ENCODE assay signal across 1 cellular context in genomic region chr10:92756233-92757065, GRCh38.
A peak's percentile ranks its signal among the peaks of the same experiment; 100 is the strongest.
TF ChIP-seq lines count a peak whose summit lies in the region.

No MANE protein-coding gene starts in this region.

TF ChIP-seq in K562, 482 proteins besides CTCF, POLR2A, EP300 and RAD21 (continued from another document and continues in another):
- TF ChIP-seq ZNF655 (CRISPR knock-in tag; IDR thresholded peaks at IDR 0.05): no peak
- no peak for TF ChIP-seq ZNF511 (CRISPR knock-in tag; IDR thresholded peaks at IDR 0.05)
- no peak for TF ChIP-seq POLR2AphosphoS2 (IDR thresholded peaks at IDR 0.05; ENCODE audit: low read length)
- TF ChIP-seq ETS1 (conservative IDR thresholded peaks at IDR 0.05; ENCODE audit: control insufficient read depth, low read depth, low read length): 0 out of 2 replicates have a peak, but pooled peaks have one; percentile 38
- no peak for TF ChIP-seq IRF2 (CRISPR knock-in tag; IDR thresholded peaks at IDR 0.05)
- TF ChIP-seq KLF6 (CRISPR knock-in tag; IDR thresholded peaks at IDR 0.05; ENCODE audit: borderline replicate concordance): no peak
- peak; percentile 97 to 98 for TF ChIP-seq ARNT (IDR thresholded peaks at IDR 0.05)
- no peak for TF ChIP-seq KDM2B (CRISPR knock-in tag; IDR thresholded peaks at IDR 0.05)
- TF ChIP-seq HINFP (tag; conservative IDR thresholded peaks at IDR 0.05; ENCODE audit: low read depth): no peak
- no peak for TF ChIP-seq ZNF740 (CRISPR knock-in tag; IDR thresholded peaks at IDR 0.05)
- no peak for TF ChIP-seq ZNF740 (tag; IDR thresholded peaks at IDR 0.05)
- TF ChIP-seq YBX1 (IDR thresholded peaks at IDR 0.05): no peak
- TF ChIP-seq ZNF589 (CRISPR knock-in tag; IDR thresholded peaks at IDR 0.05; ENCODE audit: low read depth): peak; percentile 84
- TF ChIP-seq ZNF77 (CRISPR knock-in tag; IDR thresholded peaks at IDR 0.05): no peak
- no peak for TF ChIP-seq NELFE (IDR thresholded peaks at IDR 0.05; ENCODE audit: insufficient read depth, insufficient read length)
- TF ChIP-seq MGA (IDR thresholded peaks at IDR 0.05): 0 out of 2 replicates have a peak, but pooled peaks have one; percentile 0
- TF ChIP-seq ELF2 (CRISPR knock-in tag; IDR thresholded peaks at IDR 0.05): no peak
- no peak for TF ChIP-seq NCOA6 (IDR thresholded peaks at IDR 0.05)
- peak; percentile 97 for TF ChIP-seq GATA2 (CRISPR knock-in tag; IDR thresholded peaks at IDR 0.05)
- no peak for TF ChIP-seq ZNF551 (CRISPR knock-in tag; IDR thresholded peaks at IDR 0.05)
- TF ChIP-seq HLTF (IDR thresholded peaks at IDR 0.05): peak; percentile 84; the same call in 1 of the 2 replicates
- no peak for TF ChIP-seq GTF2F1 (IDR thresholded peaks at IDR 0.05; ENCODE audit: low read depth, low read length)
- TF ChIP-seq MEIS2 (IDR thresholded peaks at IDR 0.05; ENCODE audit: partially characterized antibody): peak; percentile 70
- no peak for TF ChIP-seq ZNF347 (CRISPR knock-in tag; IDR thresholded peaks at IDR 0.05; ENCODE audit: low read depth)
- TF ChIP-seq KHSRP (IDR thresholded peaks at IDR 0.05): peak; percentile 95
- TF ChIP-seq ZNF146 (CRISPR knock-in tag; IDR thresholded peaks at IDR 0.05; ENCODE audit: unreplicated experiment): no peak
- no peak for TF ChIP-seq FOXJ3 (CRISPR knock-in tag; IDR thresholded peaks at IDR 0.05)
- TF ChIP-seq ZFP36 (IDR thresholded peaks at IDR 0.05; ENCODE audit: low read depth, low read length, partially characterized antibody): no peak
- TF ChIP-seq RBM25 (IDR thresholded peaks at IDR 0.05; ENCODE audit: low read depth, low read length, severe bottlenecking): no peak
- peak; percentile 99 for TF ChIP-seq TEAD4 (IDR thresholded peaks at IDR 0.05; ENCODE audit: low read length)
- TF ChIP-seq TEAD4 (CRISPR knock-in tag; IDR thresholded peaks at IDR 0.05; ENCODE audit: borderline replicate concordance): no peak
- TF ChIP-seq RREB1 (CRISPR knock-in tag; IDR thresholded peaks at IDR 0.05): no peak
- TF ChIP-seq TOE1 (IDR thresholded peaks at IDR 0.05; ENCODE audit: borderline replicate concordance): no peak; the same call in 1 of the 2 replicates
- no peak for TF ChIP-seq TOE1 (CRISPR knock-in tag; IDR thresholded peaks at IDR 0.05; ENCODE audit: borderline replicate concordance, low read depth)
- TF ChIP-seq NR1H2 (CRISPR knock-in tag; IDR thresholded peaks at IDR 0.05): no peak
- no peak for TF ChIP-seq ZNF324 (CRISPR knock-in tag; IDR thresholded peaks at IDR 0.05)
- 0 out of 2 replicates have a peak, but pooled peaks have one; percentile 10 for TF ChIP-seq POLR2G (IDR thresholded peaks at IDR 0.05; ENCODE audit: low read depth, low read length)
- TF ChIP-seq ATF1 (CRISPR knock-in tag; IDR thresholded peaks at IDR 0.05): no peak
- peak; percentile 85 for TF ChIP-seq ATF1 (tag; IDR thresholded peaks at IDR 0.05)
- no peak for TF ChIP-seq ZNF561 (CRISPR knock-in tag; conservative IDR thresholded peaks at IDR 0.05)
- peak; percentile 52 for TF ChIP-seq DACH1 (IDR thresholded peaks at IDR 0.05; ENCODE audit: partially characterized antibody)
- TF ChIP-seq FOXP1 (CRISPR knock-in tag; IDR thresholded peaks at IDR 0.05): no peak
- no peak for TF ChIP-seq NFYB (IDR thresholded peaks at IDR 0.05; ENCODE audit: extremely low read depth, insufficient read length)
- peak in 1 of 2 experiments; percentile 87; a peak in 3 of 4 replicates for TF ChIP-seq HDAC1 (IDR thresholded peaks at IDR 0.05)
